In the genomic region with DNA sequence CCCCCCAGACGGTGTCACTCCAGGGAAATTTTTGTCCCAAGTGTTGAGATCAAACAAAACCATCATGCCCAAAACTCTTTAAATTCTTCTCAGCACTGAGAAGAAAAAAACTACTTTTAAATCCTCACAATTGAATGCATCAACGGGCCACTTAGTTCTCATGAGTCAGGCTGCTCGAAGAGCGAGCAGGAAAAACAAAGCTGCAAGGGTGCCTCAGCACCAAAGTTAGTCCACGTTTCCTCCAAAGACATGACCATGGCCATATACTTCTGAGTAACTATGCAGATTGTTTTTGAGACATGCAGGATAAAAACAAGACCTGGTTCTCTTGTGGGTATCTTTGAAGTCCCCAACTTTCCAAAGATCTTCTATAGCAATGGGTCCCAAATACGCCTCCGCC, we compare ENCODE assay signal across 17 cellular contexts.
"Had no signal": no experiment of that assay in that cellular context is flagged by ENCODE, and none has a peak within 500 bp of the region (broad histone marks: within the 10 kb centered on the region; RNA-seq: fewer than 3 reads in every experiment).

No MANE protein-coding gene starts in this region.

- H3K27ac ChIP-seq: foreskin keratinocyte, upper lobe of left lung had no signal

- H3K9me3 ChIP-seq: upper lobe of left lung had no signal

- ATAC-seq: activated CD4-positive, CD25-positive, alpha-beta regulatory T cell treated with anti-CD3 and anti-CD28 coated beads, Interleukin-2, amount 50 U/mL, for 24 hours; activated T-cell treated with anti-CD3 and anti-CD28 coated beads, Interleukin-2, amount 50 U/mL, for 4 hours; foreskin keratinocyte; left lobe of liver; natural killer cell treated with Interleukin-12 subunit alpha and Interleukin-12 subunit beta and Interleukin-15 and Interleukin-18, amount 100 ng/mL, for 72 hours; SK-N-SH treated with all-trans-retinoic acid at 6 μM for 48 hours; stimulated activated naive CD8-positive, alpha-beta T cell treated with anti-CD3 and anti-CD28 coated beads, Interleukin-15, amount 100 ng/mL, for 72 hours; T-cell had no signal

- H3K36me3 ChIP-seq: upper lobe of left lung had no signal

- H3K27me3 ChIP-seq: foreskin keratinocyte, upper lobe of left lung had no signal

- H3K4me3 ChIP-seq: upper lobe of left lung had no signal

- DNase-seq: activated CD4-positive, alpha-beta T cell treated with anti-CD3 and anti-CD28 coated beads, Interleukin-2, amount 50 U/mL, for 1 hour; activated CD8-positive, alpha-beta memory T cell treated with anti-CD3 and anti-CD28 coated beads, Interleukin-2, amount 50 U/mL, for 4 hours; activated effector memory CD4-positive, alpha-beta T cell treated with Interleukin-2 at 50 U/mL for 16 hours; activated T-cell treated with anti-CD3 and anti-CD28 coated beads, Interleukin-2, amount 50 U/mL, for 4 hours; effector CD8-positive, alpha-beta T cell; foreskin keratinocyte; SHP77 treated with DMSO at 0.1 percent for 48 hours; small intestine; stimulated activated CD4-positive, alpha-beta T cell treated with anti-CD3 and anti-CD28 coated beads, Interleukin-4, amount 100 ng/mL, for 1 hour; stimulated activated naive CD8-positive, alpha-beta T cell treated with anti-CD3 and anti-CD28 coated beads, Interleukin-15, amount 100 ng/mL, for 72 hours; T-cell; T-helper 9 cell had no signal
